3 cellular contexts compared by ENCODE assay signal in genomic region chr3:157693762-157694161, GRCh38.
"Had no signal": no experiment of that assay in that cellular context is flagged by ENCODE, and none has a peak within 500 bp of the region (broad histone marks: within the 10 kb centered on the region; RNA-seq: fewer than 3 reads in every experiment).

No MANE protein-coding gene starts in this region.

- ATAC-seq: GM12878 had no signal

- DNase-seq: GDM1, GF-D8 had no signal

- H3K4me3 ChIP-seq: GM12878 had no signal
